In the genomic region with DNA sequence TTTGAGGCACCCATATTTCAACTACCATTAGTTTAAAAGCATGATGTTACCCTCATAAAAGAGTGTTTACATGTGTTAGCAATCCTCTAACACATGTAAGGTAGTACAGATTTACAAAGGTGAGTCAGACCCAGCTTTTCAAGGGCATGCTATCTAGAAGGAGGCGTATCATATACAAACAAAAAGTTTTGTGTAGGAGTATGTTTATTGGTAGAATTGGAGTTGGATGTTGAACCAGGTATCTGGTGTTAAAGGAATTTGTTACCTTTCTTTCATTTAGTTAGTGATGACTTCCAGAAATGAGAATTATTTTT, we compare ENCODE assay signal across 11 cellular contexts. TPM values are rescaled to one million over a fixed set of nuclear protein-coding genes. Genes with fewer than 3 reads are reported as not detected.
DNase-seq lines count a peak whose midpoint lies in the region; ATAC-seq and TF ChIP-seq lines count a peak whose summit lies in the region.
"Had no signal": no experiment of that assay in that cellular context is flagged by ENCODE, and none has a peak within 500 bp of the region (broad histone marks: within the 10 kb centered on the region; RNA-seq: fewer than 3 reads in every experiment).

No MANE protein-coding gene starts in this region.

- H3K9me3 ChIP-seq in hepatocyte (ENCODE audit: low read depth) = no peaks in the 10 kb centered on the region
- H3K9me3 ChIP-seq: tibial artery had no signal

- H3K79me2 ChIP-seq in hepatocyte = peaks cover 67% of the 10 kb centered on the region

- peaks cover 46% of the 10 kb centered on the region for H3K4me1 Mint-ChIP-seq in activated naive CD4-positive, alpha-beta T cell treated with anti-CD3 and anti-CD28 coated beads, Interleukin-2, amount 50 U/mL, for 24 hours

- H3K9me2 ChIP-seq in hepatocyte (replicated peaks; ENCODE audit: insufficient read depth) = no peaks in the 10 kb centered on the region

- H3K27me3 ChIP-seq in hepatocyte = no peaks in the 10 kb centered on the region
- H3K27me3 ChIP-seq: tibial artery had no signal

- peak overlapping the region; percentile 92 for H3K4me2 ChIP-seq in hepatocyte

- no peak overlapping the region for H3K4me3 ChIP-seq in hepatocyte
- H3K4me3 ChIP-seq: tibial artery had no signal

- peaks cover 33% of the 10 kb centered on the region for H3K4me1 ChIP-seq in hepatocyte (ENCODE audit: insufficient read depth)

- no peak for ATAC-seq in HG03432 (IDR thresholded peaks at IDR 0.05; ENCODE audit: unreplicated experiment)

- H3K27ac ChIP-seq in VCaP (peak overlapping the region; percentile 94), hepatocyte (peak overlapping the region; percentile 95)
- H3K27ac ChIP-seq: tibial artery had no signal

- peaks cover 29% of the 10 kb centered on the region for H4K20me1 ChIP-seq in hepatocyte (ENCODE audit: insufficient read depth, poor library complexity, severe bottlenecking)

- H3K4me3 Mint-ChIP-seq in activated naive CD4-positive, alpha-beta T cell treated with anti-CD3 and anti-CD28 coated beads, Interleukin-2, amount 50 U/mL, for 24 hours = peak overlapping the region; percentile 89

- H3K27ac Mint-ChIP-seq in activated naive CD4-positive, alpha-beta T cell treated with anti-CD3 and anti-CD28 coated beads, Interleukin-2, amount 50 U/mL, for 24 hours = no peak overlapping the region

- TF ChIP-seq CTCF in VCaP (conservative IDR thresholded peaks at IDR 0.05) = no peak
- TF ChIP-seq CTCF in hepatocyte (IDR thresholded peaks at IDR 0.05; ENCODE audit: poor library complexity) = no peak

- H2AFZ ChIP-seq in hepatocyte = no peak overlapping the region

- DNase-seq in activated naive CD4-positive, alpha-beta T cell treated with Interleukin-2 at 50 U/mL for 16 hours = no peak
- peak; percentile 68 for DNase-seq in hepatocyte (ENCODE audit: low spot score)
- DNase-seq in GF-D8 (lab: John Stamatoyannopoulos, UW) = no peak
- no peak for DNase-seq in T-helper 9 cell
- no peak for DNase-seq in 8988T
- DNase-seq: C1 segment of cervical spinal cord, Kasumi-1, tibial artery had no signal

- H3K9me3 Mint-ChIP-seq in activated naive CD4-positive, alpha-beta T cell treated with anti-CD3 and anti-CD28 coated beads, Interleukin-2, amount 50 U/mL, for 24 hours = no peaks in the 10 kb centered on the region

- H3K27me3 Mint-ChIP-seq in activated naive CD4-positive, alpha-beta T cell treated with anti-CD3 and anti-CD28 coated beads, Interleukin-2, amount 50 U/mL, for 24 hours = no peaks in the 10 kb centered on the region

- H3K36me3 Mint-ChIP-seq in activated naive CD4-positive, alpha-beta T cell treated with anti-CD3 and anti-CD28 coated beads, Interleukin-2, amount 50 U/mL, for 24 hours = peaks cover 3% of the 10 kb centered on the region

- no peaks in the 10 kb centered on the region for H3K36me3 ChIP-seq in hepatocyte (replicated peaks; ENCODE audit: insufficient read depth, low read depth)
- H3K36me3 ChIP-seq: tibial artery had no signal

- 19% methylated on average over 1 of the region's 1 CpG for WGBS in hepatocyte (ENCODE audit: low lambda C conversion rate, missing lambda C conversion rate)

RNA-seq across cellular contexts. Expression of a gene that starts 2.4 kb away (rescaled TPM):
- 156 and 171 TPM in 2 replicates for total RNA-seq in hepatocyte
- 123 and 127 TPM in 2 replicates for polyA plus RNA-seq in hepatocyte

RNA-seq across cellular contexts. Expression of a gene that starts 15.2 kb away (rescaled TPM):
- total RNA-seq in hepatocyte = 17.5 and 25.3 TPM in 2 replicates
- polyA plus RNA-seq in hepatocyte = 14.7 and 23.3 TPM in 2 replicates
